16 cellular contexts compared by ENCODE assay signal in genomic region chr19:56321981-56322558, GRCh38. TPM values are rescaled to one million over a fixed set of nuclear protein-coding genes. Genes with fewer than 3 reads are reported as not detected.
A peak's percentile ranks its signal among the peaks of the same experiment; 100 is the strongest.
DNase-seq lines count a peak whose midpoint lies in the region; ATAC-seq, FAIRE-seq and TF ChIP-seq lines count a peak whose summit lies in the region.
"Had no signal": no experiment of that assay in that cellular context is flagged by ENCODE, and none has a peak within 500 bp of the region (broad histone marks: within the 10 kb centered on the region; RNA-seq: fewer than 3 reads in every experiment).

No MANE protein-coding gene starts in this region.

- no peak overlapping the region for H3K9ac ChIP-seq in GM12878 (ENCODE audit: control insufficient read depth, insufficient read depth, low read length)

- TF ChIP-seq EP300 in GM12878 (IDR thresholded peaks at IDR 0.05; ENCODE audit: borderline replicate concordance in 1 of 2, control insufficient read depth in 1 of 2, low read depth in 2 of 2, low read length in 2 of 2) = no peak

- no peaks in the 10 kb centered on the region for H4K20me1 ChIP-seq in GM12878 (ENCODE audit: control insufficient read depth, insufficient read depth)

- H3K36me3 ChIP-seq in GM12878 (ENCODE audit: control insufficient read depth in 2 of 2, insufficient read depth in 2 of 2, low read length in 1 of 2) = no peaks in the 10 kb centered on the region
- no peaks in the 10 kb centered on the region for H3K36me3 ChIP-seq in naive thymus-derived CD4-positive, alpha-beta T cell (ENCODE audit: control insufficient read depth in 2 of 3, insufficient read depth in 3 of 3, low read length in 3 of 3)

- H3K4me2 ChIP-seq in GM12878 (ENCODE audit: control insufficient read depth, insufficient read depth) = no peak overlapping the region

- no peaks in the 10 kb centered on the region for H3K4me1 ChIP-seq in GM12878 (ENCODE audit: control insufficient read depth, insufficient read depth, low read length)
- no peaks in the 10 kb centered on the region for H3K4me1 ChIP-seq in naive thymus-derived CD4-positive, alpha-beta T cell (ENCODE audit: control insufficient read depth in 2 of 2, insufficient read depth in 2 of 2, low read length in 2 of 2)
- H3K4me1 ChIP-seq in foreskin keratinocyte = no peaks in the 10 kb centered on the region

- RAD21 ChIA-PET in GM12878 (lab: Charles Lee; ENCODE audit: unreplicated experiment) = interaction anchor here (0.9 kb wide), 1 partner anchor 68 kb away, joined by 3 read pairs; no protein-coding TSS in a partner anchor

- peaks cover 0 to 5% (median 0%) of the 10 kb centered on the region in 5 donors for H3K36me3 Mint-ChIP-seq in naive thymus-derived CD4-positive, alpha-beta T cell
- H3K36me3 Mint-ChIP-seq in activated CD8-positive, alpha-beta memory T cell treated with anti-CD3 and anti-CD28 coated beads, Interleukin-2, amount 10 ng/mL, durations not matched to agents 7 days and 5 days = no peaks in the 10 kb centered on the region

- peaks cover 0 to 10% (median 4%) of the 10 kb centered on the region in 5 donors for H3K27me3 Mint-ChIP-seq in naive thymus-derived CD4-positive, alpha-beta T cell
- H3K27me3 Mint-ChIP-seq in activated CD8-positive, alpha-beta memory T cell treated with anti-CD3 and anti-CD28 coated beads, Interleukin-2, amount 10 ng/mL, durations not matched to agents 7 days and 5 days = peaks cover 2% of the 10 kb centered on the region

- no peaks in the 10 kb centered on the region for H3K9me3 ChIP-seq in GM12878 (replicated peaks; ENCODE audit: control insufficient read depth, insufficient read depth, low read length)
- no peaks in the 10 kb centered on the region for H3K9me3 ChIP-seq in naive thymus-derived CD4-positive, alpha-beta T cell (ENCODE audit: control insufficient read depth in 2 of 3, low read length in 3 of 3)
- H3K9me3 ChIP-seq: body of pancreas had no signal

- CTCF ChIA-PET in GM12878 (lab: Yijun Ruan, JAX) = interaction anchor here (1.0 to 1.5 kb wide), 3 partner anchors 11 to 689 kb away, joined by 3 to 5 read pairs (median 4); no protein-coding TSS in a partner anchor
- CTCF ChIA-PET in naive thymus-derived CD4-positive, alpha-beta T cell (lab: Charles Lee) = no interaction called here
- CTCF ChIA-PET in activated CD8-positive, alpha-beta memory T cell treated with anti-CD3 and anti-CD28 coated beads, Interleukin-2, amount 10 ng/mL, durations not matched to agents 7 days and 5 days (lab: Charles Lee) = interaction anchor here (1.5 kb wide), 1 partner anchor 11 kb away, joined by 4 read pairs; no protein-coding TSS in a partner anchor

- H3K4me3 Mint-ChIP-seq in naive thymus-derived CD4-positive, alpha-beta T cell = no peak overlapping the region
- no peak overlapping the region for H3K4me3 Mint-ChIP-seq in activated CD8-positive, alpha-beta memory T cell treated with anti-CD3 and anti-CD28 coated beads, Interleukin-2, amount 10 ng/mL, durations not matched to agents 7 days and 5 days

- H2AFZ ChIP-seq in GM12878 (ENCODE audit: control insufficient read depth, low read depth, low read length) = no peak overlapping the region

- TF ChIP-seq CTCF in GM12878 (IDR thresholded peaks at IDR 0.05 in 2 of 3, conservative IDR thresholded peaks at IDR 0.05 in 1 of 3; ENCODE audit: control insufficient read depth in 2 of 3, extremely low read depth in 1 of 3, insufficient read depth in 1 of 3, low read depth in 3 of 3, low read length in 3 of 3) = no peak
- no peak for TF ChIP-seq CTCF in foreskin keratinocyte (conservative IDR thresholded peaks at IDR 0.05)

- H3K27me3 ChIP-seq in GM12878 (replicated peaks in 1 of 2; ENCODE audit: control insufficient read depth in 2 of 2, insufficient read depth in 2 of 2, low read length in 1 of 2) (no peaks in the 10 kb centered on the region), foreskin keratinocyte (no peaks in the 10 kb centered on the region)
- no peaks in the 10 kb centered on the region for H3K27me3 ChIP-seq in naive thymus-derived CD4-positive, alpha-beta T cell (ENCODE audit: control insufficient read depth in 2 of 2, insufficient read depth in 2 of 2, low read length in 2 of 2)
- H3K27me3 ChIP-seq: body of pancreas, dorsolateral prefrontal cortex had no signal

- in situ Hi-C loops in GM12878 (cut with MboI) = no loop called here

- 55% methylated on average over 8 of the region's 8 CpGs for WGBS in GM12878 (ENCODE audit: insufficient coverage, insufficient replicate concordance, low lambda C conversion rate, missing lambda C conversion rate)

- FAIRE-seq in GM12878 (lab: Jason Lieb, UNC) = peak; percentile 23
- FAIRE-seq: TTC549 had no signal

- BruUV-seq in GM12878 (replicated peaks; lab: Mats Ljungman, UMichigan) = no TSS peak

- H3K4me3 ChIP-seq in GM12878 = no peak overlapping the region
- H3K4me3 ChIP-seq in naive thymus-derived CD4-positive, alpha-beta T cell (ENCODE audit: low read length) = no peak overlapping the region
- H3K4me3 ChIP-seq: body of pancreas, dorsolateral prefrontal cortex had no signal

- H3K79me2 ChIP-seq in GM12878 (ENCODE audit: control insufficient read depth, insufficient read depth, low read length) = no peaks in the 10 kb centered on the region

- POLR2A ChIA-PET in GM12878 (lab: Charles Lee) = no interaction called here
- POLR2A ChIA-PET in naive thymus-derived CD4-positive, alpha-beta T cell (lab: Charles Lee) = no interaction called here

- peaks cover 0 to 5% (median 2%) of the 10 kb centered on the region in 11 donors for H3K9me3 Mint-ChIP-seq in naive thymus-derived CD4-positive, alpha-beta T cell
- H3K9me3 Mint-ChIP-seq in activated CD8-positive, alpha-beta memory T cell treated with anti-CD3 and anti-CD28 coated beads, Interleukin-2, amount 10 ng/mL, durations not matched to agents 7 days and 5 days (ENCODE audit: low read depth) = no peaks in the 10 kb centered on the region

- H3K27ac Mint-ChIP-seq in naive thymus-derived CD4-positive, alpha-beta T cell = no peak overlapping the region
- no peak overlapping the region for H3K27ac Mint-ChIP-seq in activated CD8-positive, alpha-beta memory T cell treated with anti-CD3 and anti-CD28 coated beads, Interleukin-2, amount 10 ng/mL, durations not matched to agents 7 days and 5 days

- H3K27ac ChIP-seq in GM12878 (ENCODE audit: control insufficient read depth, insufficient read depth) (no peak overlapping the region), foreskin keratinocyte (no peak overlapping the region)
- H3K27ac ChIP-seq in naive thymus-derived CD4-positive, alpha-beta T cell (ENCODE audit: low read depth, low read length) = no peak overlapping the region

- no peak for TF ChIP-seq POLR2A in GM12878 (IDR thresholded peaks at IDR 0.05; ENCODE audit: low read depth, low read length)

- peaks cover 0 to 2% (median 0%) of the 10 kb centered on the region in 7 donors for H3K4me1 Mint-ChIP-seq in naive thymus-derived CD4-positive, alpha-beta T cell
- H3K4me1 Mint-ChIP-seq in activated CD8-positive, alpha-beta memory T cell treated with anti-CD3 and anti-CD28 coated beads, Interleukin-2, amount 10 ng/mL, durations not matched to agents 7 days and 5 days = peaks cover 2% of the 10 kb centered on the region

- intact Hi-C loops in GM12878 (cut with micrococcal nuclease; ENCODE audit: unreplicated experiment) = no loop called here
- intact Hi-C loops in naive thymus-derived CD4-positive, alpha-beta T cell (cut with micrococcal nuclease) = no loop called here

- SMC1A ChIA-PET in GM12878 (lab: Charles Lee; ENCODE audit: uncharacterized antibody, unreplicated experiment) = interaction anchor here (0.8 kb wide), 1 partner anchor 12 kb away, joined by 3 read pairs; no protein-coding TSS in a partner anchor

- no peak for TF ChIP-seq RAD21 in GM12878 (IDR thresholded peaks at IDR 0.05; ENCODE audit: insufficient read depth, low read depth, low read length)

- peak; percentile 55 for ATAC-seq in GM12878
- ATAC-seq in naive thymus-derived CD4-positive, alpha-beta T cell = peak; percentile 54
- ATAC-seq in foreskin keratinocyte = no peak
- no peak for ATAC-seq in HG02973 (IDR thresholded peaks at IDR 0.05; ENCODE audit: unreplicated experiment)
- no peak for ATAC-seq in HG03442 (IDR thresholded peaks at IDR 0.05; ENCODE audit: unreplicated experiment)
- ATAC-seq in activated CD8-positive, alpha-beta memory T cell treated with anti-CD3 and anti-CD28 coated beads, Interleukin-2, amount 10 ng/mL, durations not matched to agents 7 days and 5 days = no peak
- ATAC-seq: body of pancreas had no signal

- peak; percentile 73 for DNase-seq in GF-D8 (lab: John Stamatoyannopoulos, UW)
- DNase-seq in NOMO-1 (lab: John Stamatoyannopoulos, UW; ENCODE audit: unreplicated experiment in 2 of 2) = peak; percentile 57 to 88
- DNase-seq in GM12878 (ENCODE audit: low read depth, low spot score) = no peak
- DNase-seq in naive thymus-derived CD4-positive, alpha-beta T cell = no peak
- DNase-seq in foreskin keratinocyte = no peak
- DNase-seq in activated CD8-positive, alpha-beta memory T cell treated with anti-CD3 and anti-CD28 coated beads, Interleukin-2, amount 10 ng/mL, durations not matched to agents 7 days and 5 days = no peak
- DNase-seq: activated naive CD4-positive, alpha-beta T cell; DMS53; dorsolateral prefrontal cortex; NCI-H2081 treated with DMSO at 0.1 percent for 48 hours; NCI-H526 treated with DMSO at 0.1 percent for 48 hours had no signal

RNA-seq across cellular contexts. Expression of gene ZSCAN5A, which starts 7.4 kb away (rescaled TPM):
- total RNA-seq in GM12878 (2013; cell fraction: nucleolus; rRNA removed) = 55.3 and 55.9 TPM in 2 replicates
- total RNA-seq in GM12878 (2014; rRNA removed) (7.1 and 7.3 TPM in 2 replicates), GM12878 (2014; rRNA removed; fragmentation: Illumina TruSeq; extraction: Trizol) (6.1 and 8.7 TPM in 2 replicates), GM12878 (2021) (7.9 and 10.7 TPM in 2 replicates), foreskin keratinocyte (5.7 and 6.7 TPM in 2 replicates)
- polyA plus RNA-seq in GM12878 (2011; ENCODE audit: low read depth) = 4.6 TPM
- polyA plus RNA-seq in GM12878 (2011; rRNA removed) (9.0 and 12.0 TPM in 2 replicates), GM12878 (2014; fragmentation: Illumina TruSeq; extraction: Trizol) (4.8 and 11.8 TPM in 2 replicates), GM12878 (2014; fragmentation: Nextera tagmentation; extraction: Ambion mirVana) (1 to 10 TPM; 5.5 to 6.6 TPM), GM12878 (2014; rRNA removed) (7.9 and 8.8 TPM in 2 replicates), GM12878 (2016; fragmentation: Nextera tagmentation; extraction: Ambion mirVana) (10 to 100 TPM in 1 of 2 experiments, 1 to 10 TPM in 1; 9.5 to 11.8 TPM), foreskin keratinocyte (4.1 TPM in 2 replicates)
- 12.7 and 15.3 TPM in 2 replicates for polyA plus RNA-seq in GM12878 (2011; cell fraction: cytosol; rRNA removed)
- 11.8 and 12.3 TPM in 2 replicates for polyA plus RNA-seq in GM12878 (2011; cell fraction: nucleus; rRNA removed)
- polyA plus RNA-seq in GM12878 (2012) = 6.5 and 6.9 TPM in 2 replicates
- 13.5 and 30.3 TPM in 2 replicates for polyA minus RNA-seq in GM12878 (2011; rRNA and poly(A)+ RNA removed)
- polyA minus RNA-seq in GM12878 (2011; cell fraction: cytosol; rRNA and poly(A)+ RNA removed) = 5.6 and 5.7 TPM in 2 replicates
- polyA minus RNA-seq in GM12878 (2011; cell fraction: nucleus; rRNA and poly(A)+ RNA removed) = 18.0 and 45.3 TPM in 2 replicates
- total RNA-seq in naive thymus-derived CD4-positive, alpha-beta T cell = 10 to 100 TPM in 4 of 5 experiments, 1 to 10 TPM in 1; 8.0 to 15.4 (median 11.8) TPM
- 1 to 10 TPM; 6.7 to 7.6 TPM for polyA plus RNA-seq in naive thymus-derived CD4-positive, alpha-beta T cell
- 1 to 10 TPM; 5.9 to 8.6 TPM for total RNA-seq in activated CD8-positive, alpha-beta memory T cell treated with anti-CD3 and anti-CD28 coated beads, Interleukin-2, amount 10 ng/mL, durations not matched to agents 7 days and 5 days

RNA-seq across cellular contexts. Expression of gene EDDM13, which starts 49.5 kb away (rescaled TPM):
- not detected in 2 replicates for total RNA-seq in GM12878 (2013; cell fraction: nucleolus; rRNA removed)
- total RNA-seq in GM12878 (2014; rRNA removed) = not detected in 2 replicates
- not detected in 2 replicates for total RNA-seq in GM12878 (2014; rRNA removed; fragmentation: Illumina TruSeq; extraction: Trizol)
- not detected in 2 replicates for total RNA-seq in GM12878 (2021)
- not detected for polyA plus RNA-seq in GM12878 (2011; ENCODE audit: low read depth)
- polyA plus RNA-seq in GM12878 (2011; rRNA removed) = 0.15 TPM in 1 of 2 replicates, not detected in the other
- polyA plus RNA-seq in GM12878 (2011; cell fraction: cytosol; rRNA removed) = not detected in 2 replicates
- not detected in 2 replicates for polyA plus RNA-seq in GM12878 (2011; cell fraction: nucleus; rRNA removed)
- polyA plus RNA-seq in GM12878 (2012) = not detected in 2 replicates
- polyA plus RNA-seq in GM12878 (2014; fragmentation: Illumina TruSeq; extraction: Trizol) = not detected in 2 replicates
- under 1 TPM in 1 of 2 experiments, not detected in 1; 0.37 TPM for polyA plus RNA-seq in GM12878 (2014; fragmentation: Nextera tagmentation; extraction: Ambion mirVana)
- polyA plus RNA-seq in GM12878 (2014; rRNA removed) = not detected in 2 replicates
- polyA plus RNA-seq in GM12878 (2016; fragmentation: Nextera tagmentation; extraction: Ambion mirVana) = not detected
- polyA minus RNA-seq in GM12878 (2011; rRNA and poly(A)+ RNA removed) = not detected in 2 replicates
- not detected in 2 replicates for polyA minus RNA-seq in GM12878 (2011; cell fraction: cytosol; rRNA and poly(A)+ RNA removed)
- polyA minus RNA-seq in GM12878 (2011; cell fraction: nucleus; rRNA and poly(A)+ RNA removed) = not detected in 2 replicates
- total RNA-seq in naive thymus-derived CD4-positive, alpha-beta T cell = 1 to 10 TPM in 1 of 5 experiments, not detected in 4; 3.0 TPM
- polyA plus RNA-seq in naive thymus-derived CD4-positive, alpha-beta T cell = 1 to 10 TPM in 1 of 2 donors, not detected in 1; 1.3 TPM
- 0.88 and 2.5 TPM in 2 replicates for total RNA-seq in foreskin keratinocyte
- polyA plus RNA-seq in foreskin keratinocyte = 1.6 and 4.7 TPM in 2 replicates
- total RNA-seq in activated CD8-positive, alpha-beta memory T cell treated with anti-CD3 and anti-CD28 coated beads, Interleukin-2, amount 10 ng/mL, durations not matched to agents 7 days and 5 days = under 1 TPM in 1 of 2 experiments, not detected in 1; 0.67 TPM
- total RNA-seq: body of pancreas, omental fat pad had no signal

Comparison
In these comparisons a context has a peak if more than half of its experiments do, and no peak if none do; other contexts are left out.
1. DNase-seq: peak in GF-D8 (single experiment) and NOMO-1 (2 of 2); none in GM12878 (single experiment), naive thymus-derived CD4-positive, alpha-beta T cell (0 of 9), foreskin keratinocyte (0 of 2) and activated CD8-positive, alpha-beta memory T cell treated with anti-CD3 and anti-CD28 coated beads, Interleukin-2, amount 10 ng/mL, durations not matched to agents 7 days and 5 days (single experiment).
2. ATAC-seq: peak in GM12878 (single experiment) and naive thymus-derived CD4-positive, alpha-beta T cell (single experiment); none in foreskin keratinocyte (single experiment), HG02973 (single experiment), HG03442 (single experiment) and activated CD8-positive, alpha-beta memory T cell treated with anti-CD3 and anti-CD28 coated beads, Interleukin-2, amount 10 ng/mL, durations not matched to agents 7 days and 5 days (single experiment).